14 cellular contexts compared by ENCODE assay signal in the genomic region with DNA sequence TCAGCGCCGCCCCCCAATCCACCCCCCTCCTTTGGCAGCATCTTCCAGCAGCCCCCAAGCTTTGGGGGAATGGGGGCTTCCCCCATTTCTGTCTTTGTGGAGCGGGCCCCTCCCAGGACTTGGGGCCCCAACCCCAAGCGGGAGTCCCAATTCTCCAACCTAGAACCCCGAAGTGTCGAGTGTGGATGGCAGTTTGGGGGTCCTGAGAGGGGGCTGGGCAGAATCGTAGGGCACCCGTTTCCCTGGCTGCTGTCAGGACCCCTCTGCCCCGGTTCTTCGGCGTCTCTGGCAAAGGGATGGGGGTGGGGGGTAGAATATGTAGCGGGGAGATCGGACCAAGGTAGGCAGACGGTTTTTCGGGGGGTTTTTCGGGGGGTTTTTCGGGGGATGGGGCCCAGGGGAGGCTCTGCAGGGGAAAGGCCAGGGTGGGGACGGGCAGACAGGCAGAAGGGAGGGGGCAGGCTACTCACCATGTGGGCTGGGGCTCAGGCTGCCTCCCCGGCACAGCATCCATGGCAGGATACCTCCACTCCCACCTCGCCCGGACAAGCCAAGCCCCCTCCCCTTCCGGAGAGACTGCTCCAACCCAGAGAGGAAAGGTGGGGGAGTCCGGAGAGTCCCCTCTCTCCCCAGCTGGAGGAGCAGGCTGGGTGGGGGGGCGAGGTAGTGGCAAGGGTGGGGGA. TPM values are rescaled to one million over a fixed set of nuclear protein-coding genes. Genes with fewer than 3 reads are reported as not detected.
DNase-seq lines count a peak whose midpoint lies in the region; ATAC-seq and TF ChIP-seq lines count a peak whose summit lies in the region.
"Had no signal": no experiment of that assay in that cellular context is flagged by ENCODE, and none has a peak within 500 bp of the region (broad histone marks: within the 10 kb centered on the region; RNA-seq: fewer than 3 reads in every experiment).

No MANE protein-coding gene starts in this region.

- POLR2A ChIA-PET in activated naive CD8-positive, alpha-beta T cell treated with anti-CD3 and anti-CD28 coated beads, Interleukin-2, amount 10 ng/mL, durations not matched to agents 7 days and 5 days (lab: Charles Lee), result interaction anchor here (0.7 kb wide), 1 partner anchor 136 kb away, joined by 3 read pairs; no protein-coding TSS in a partner anchor

- H4K91ac ChIP-seq in mesenchymal stem cell (ENCODE audit: low read length), result no peak overlapping the region

- no peak overlapping the region for H2AK5ac ChIP-seq in mesenchymal stem cell (ENCODE audit: low read length, severe bottlenecking)

- 3 to 7% (median 4%) methylated on average over 16 to 24 of the region's 24 CpGs for WGBS in stomach, 5 donors
- 7% methylated on average over 14 of the region's 24 CpGs for WGBS in mesenchymal stem cell

- H3K4me1 ChIP-seq in stomach (peaks cover 23 to 30% (median 26%) of the 10 kb centered on the region in 4 donors), mesenchymal stem cell (ENCODE audit: control insufficient read depth, insufficient read depth, low read depth, low read length) (peaks cover 15% of the 10 kb centered on the region)

- H3K4me3 ChIP-seq in iPS-18c (ENCODE audit: insufficient read depth, low read depth, low read length) (peak overlapping the region; percentile 48), stomach (peak overlapping the region in 2 of 4 donors; percentile 22 to 42), mesenchymal stem cell (ENCODE audit: insufficient read depth in 1 of 2, low read depth in 1 of 2, low read length in 2 of 2) (no peak overlapping the region)
- H3K4me3 ChIP-seq: thyroid gland had no signal

- no peaks in the 10 kb centered on the region for H3K36me3 Mint-ChIP-seq in activated naive CD8-positive, alpha-beta T cell treated with anti-CD3 and anti-CD28 coated beads, Interleukin-2, amount 10 ng/mL, durations not matched to agents 7 days and 5 days
- no peaks in the 10 kb centered on the region for H3K36me3 Mint-ChIP-seq in activated naive CD8-positive, alpha-beta T cell treated with anti-CD3 and anti-CD28 coated beads, Interleukin-2, amount 50 U/mL, for 24 hours (ENCODE audit: low read depth)
- H3K36me3 Mint-ChIP-seq in activated naive CD4-positive, alpha-beta T cell treated with anti-CD3 and anti-CD28 coated beads for 36 hours (ENCODE audit: low read depth), result no peaks in the 10 kb centered on the region

- no peak for TF ChIP-seq EP300 in stomach (IDR thresholded peaks at IDR 0.05)

- no peak for ATAC-seq in activated naive CD8-positive, alpha-beta T cell treated with anti-CD3 and anti-CD28 coated beads, Interleukin-2, amount 10 ng/mL, durations not matched to agents 7 days and 5 days (ENCODE audit: low read depth)
- no peak for ATAC-seq in activated naive CD8-positive, alpha-beta T cell treated with anti-CD3 and anti-CD28 coated beads, Interleukin-2, amount 50 U/mL, for 24 hours
- peak; percentile 58 for ATAC-seq in SK-N-SH treated with all-trans-retinoic acid at 6 μM for 48 hours

- no peak overlapping the region for H2BK5ac ChIP-seq in mesenchymal stem cell (ENCODE audit: low read depth, low read length, poor library complexity, severe bottlenecking)

- no peak for TF ChIP-seq POLR2A in stomach (IDR thresholded peaks at IDR 0.05)

- peaks cover 20% of the 10 kb centered on the region for H3K4me1 Mint-ChIP-seq in activated naive CD8-positive, alpha-beta T cell treated with anti-CD3 and anti-CD28 coated beads, Interleukin-2, amount 10 ng/mL, durations not matched to agents 7 days and 5 days
- peaks cover 10% of the 10 kb centered on the region for H3K4me1 Mint-ChIP-seq in activated naive CD8-positive, alpha-beta T cell treated with anti-CD3 and anti-CD28 coated beads, Interleukin-2, amount 50 U/mL, for 24 hours
- peaks cover 19% of the 10 kb centered on the region for H3K4me1 Mint-ChIP-seq in activated naive CD4-positive, alpha-beta T cell treated with anti-CD3 and anti-CD28 coated beads for 36 hours (ENCODE audit: low read depth)

- H3K27me3 ChIP-seq in stomach, result peaks cover 29 to 96% (median 39%) of the 10 kb centered on the region in 3 donors
- H3K27me3 ChIP-seq in mesenchymal stem cell (ENCODE audit: control insufficient read depth in 1 of 2, insufficient read depth in 1 of 2, low read length in 2 of 2), result peaks cover 72 to 81% of the 10 kb centered on the region in 2 experiments

- H3K4ac ChIP-seq in mesenchymal stem cell (ENCODE audit: low read depth in 1 of 2, low read length in 2 of 2), result no peak overlapping the region

- TF ChIP-seq CTCF in stomach (IDR thresholded peaks at IDR 0.05), result no peak

- H3K18ac ChIP-seq in mesenchymal stem cell (ENCODE audit: low read depth in 1 of 2, low read length in 2 of 2), result no peak overlapping the region

- no peak overlapping the region for H3K9ac ChIP-seq in mesenchymal stem cell (ENCODE audit: low read length)

- H2AFZ ChIP-seq in mesenchymal stem cell (ENCODE audit: low read depth, low read length), result no peak overlapping the region

- H4K8ac ChIP-seq in mesenchymal stem cell (ENCODE audit: low read length), result no peak overlapping the region

- H3K23ac ChIP-seq in mesenchymal stem cell (ENCODE audit: low read length in 2 of 2), result no peak overlapping the region

- no peak overlapping the region for H3K27ac Mint-ChIP-seq in activated naive CD8-positive, alpha-beta T cell treated with anti-CD3 and anti-CD28 coated beads, Interleukin-2, amount 10 ng/mL, durations not matched to agents 7 days and 5 days
- no peak overlapping the region for H3K27ac Mint-ChIP-seq in activated naive CD8-positive, alpha-beta T cell treated with anti-CD3 and anti-CD28 coated beads, Interleukin-2, amount 50 U/mL, for 24 hours
- H3K27ac Mint-ChIP-seq in activated naive CD4-positive, alpha-beta T cell treated with anti-CD3 and anti-CD28 coated beads for 36 hours, result no peak overlapping the region

- H3K79me1 ChIP-seq in mesenchymal stem cell (replicated peaks; ENCODE audit: low read length, poor library complexity, severe bottlenecking), result no peaks in the 10 kb centered on the region

- H3K9me3 ChIP-seq in iPS-18c (ENCODE audit: control insufficient read depth, insufficient read depth, low read length) (no peaks in the 10 kb centered on the region), stomach (no peaks in the 10 kb centered on the region), mesenchymal stem cell (ENCODE audit: control insufficient read depth, low read length) (no peaks in the 10 kb centered on the region)
- H3K9me3 ChIP-seq: thyroid gland had no signal

- H3K4me3 Mint-ChIP-seq in activated naive CD8-positive, alpha-beta T cell treated with anti-CD3 and anti-CD28 coated beads, Interleukin-2, amount 10 ng/mL, durations not matched to agents 7 days and 5 days, result no peak overlapping the region
- no peak overlapping the region for H3K4me3 Mint-ChIP-seq in activated naive CD8-positive, alpha-beta T cell treated with anti-CD3 and anti-CD28 coated beads, Interleukin-2, amount 50 U/mL, for 24 hours
- no peak overlapping the region for H3K4me3 Mint-ChIP-seq in activated naive CD4-positive, alpha-beta T cell treated with anti-CD3 and anti-CD28 coated beads for 36 hours

- no peak overlapping the region for H2BK15ac ChIP-seq in mesenchymal stem cell (ENCODE audit: low read depth, poor library complexity, severe bottlenecking)

- H3K4me2 ChIP-seq in mesenchymal stem cell (ENCODE audit: low read length, poor library complexity, severe bottlenecking), result no peak overlapping the region

- H3K27ac ChIP-seq in stomach, result no peak overlapping the region
- H3K27ac ChIP-seq in mesenchymal stem cell (ENCODE audit: low read length, poor library complexity, severe bottlenecking), result no peak overlapping the region
- H3K27ac ChIP-seq: thyroid gland had no signal

- H3K14ac ChIP-seq in mesenchymal stem cell (ENCODE audit: low read length in 2 of 2), result no peak overlapping the region

- DNase-seq in activated naive CD8-positive, alpha-beta T cell treated with anti-CD3 and anti-CD28 coated beads, Interleukin-2, amount 10 ng/mL, durations not matched to agents 7 days and 5 days, result peak; percentile 23
- no peak for DNase-seq in activated naive CD8-positive, alpha-beta T cell treated with anti-CD3 and anti-CD28 coated beads, Interleukin-2, amount 50 U/mL, for 24 hours
- DNase-seq in stomach (peak; percentile 11), mesenchymal stem cell (no peak), NCI-H345 treated with DMSO at 0.1 percent for 48 hours (lab: John Stamatoyannopoulos, UW; ENCODE audit: unreplicated experiment) (no peak)
- DNase-seq in activated naive CD4-positive, alpha-beta T cell treated with anti-CD3 and anti-CD28 coated beads for 36 hours, result no peak
- DNase-seq: activated CD4-positive, alpha-beta T cell treated with anti-CD3 and anti-CD28 coated beads for 1 hour; left ventricle myocardium superior; MM.1S; NK-92 treated with Interleukin-12 subunit alpha and Interleukin-12 subunit beta, amount 100 ng/mL, for 24 hours had no signal

- CTCF ChIA-PET in activated naive CD4-positive, alpha-beta T cell treated with anti-CD3 and anti-CD28 coated beads for 36 hours (lab: Charles Lee), result interaction anchor here (0.7 kb wide), 1 partner anchor 22 kb away, joined by 3 read pairs; no protein-coding TSS in a partner anchor

- peaks cover 41% of the 10 kb centered on the region for H3K27me3 Mint-ChIP-seq in activated naive CD8-positive, alpha-beta T cell treated with anti-CD3 and anti-CD28 coated beads, Interleukin-2, amount 10 ng/mL, durations not matched to agents 7 days and 5 days
- H3K27me3 Mint-ChIP-seq in activated naive CD8-positive, alpha-beta T cell treated with anti-CD3 and anti-CD28 coated beads, Interleukin-2, amount 50 U/mL, for 24 hours, result peaks cover 43% of the 10 kb centered on the region
- peaks cover 37% of the 10 kb centered on the region for H3K27me3 Mint-ChIP-seq in activated naive CD4-positive, alpha-beta T cell treated with anti-CD3 and anti-CD28 coated beads for 36 hours (ENCODE audit: low read depth)

- no peaks in the 10 kb centered on the region for H3K9me3 Mint-ChIP-seq in activated naive CD8-positive, alpha-beta T cell treated with anti-CD3 and anti-CD28 coated beads, Interleukin-2, amount 10 ng/mL, durations not matched to agents 7 days and 5 days
- H3K9me3 Mint-ChIP-seq in activated naive CD8-positive, alpha-beta T cell treated with anti-CD3 and anti-CD28 coated beads, Interleukin-2, amount 50 U/mL, for 24 hours, result no peaks in the 10 kb centered on the region
- H3K9me3 Mint-ChIP-seq in activated naive CD4-positive, alpha-beta T cell treated with anti-CD3 and anti-CD28 coated beads for 36 hours, result no peaks in the 10 kb centered on the region

- no peak overlapping the region for H2BK12ac ChIP-seq in mesenchymal stem cell (ENCODE audit: low read length in 2 of 2)

- intact Hi-C loops in stomach (cut with DNase I; ENCODE audit: low total_unique reads), result no loop called here
- intact Hi-C loops in activated naive CD4-positive, alpha-beta T cell treated with anti-CD3 and anti-CD28 coated beads for 36 hours (cut with micrococcal nuclease), result no loop called here

- no peak overlapping the region for H2BK120ac ChIP-seq in mesenchymal stem cell (ENCODE audit: low read depth, low read length)

- H3K36me3 ChIP-seq in stomach, result no peaks in the 10 kb centered on the region
- peaks cover 0 to 2% of the 10 kb centered on the region in 2 experiments for H3K36me3 ChIP-seq in mesenchymal stem cell (ENCODE audit: control insufficient read depth in 1 of 2, insufficient read depth in 2 of 2, low read depth in 1 of 2, low read length in 2 of 2)
- H3K36me3 ChIP-seq: thyroid gland had no signal

RNA-seq across cellular contexts. Expression of a gene that starts 0.7 kb away (rescaled TPM):
- total RNA-seq in activated naive CD8-positive, alpha-beta T cell treated with anti-CD3 and anti-CD28 coated beads, Interleukin-2, amount 10 ng/mL, durations not matched to agents 7 days and 5 days, result not detected
- total RNA-seq in stomach, result 1 to 10 TPM in 1 of 5 donors, under 1 TPM in 2, not detected in 2; 0.43 to 1.1 (median 0.58) TPM
- polyA plus RNA-seq in stomach, result under 1 TPM; 0.15 to 0.50 (median 0.30) TPM
- 0.04 TPM for polyA plus RNA-seq in mesenchymal stem cell (2013, experiment 1 of 2)
- 0.03 TPM for polyA plus RNA-seq in mesenchymal stem cell (2013, experiment 2 of 2)
- under 1 TPM in 1 of 2 experiments, not detected in 1; 0.05 TPM for total RNA-seq in activated naive CD4-positive, alpha-beta T cell treated with anti-CD3 and anti-CD28 coated beads for 36 hours
- total RNA-seq: SK-MEL-5 had no signal

RNA-seq across cellular contexts. Expression of a gene that starts 10.3 kb away (rescaled TPM):
- 100 to 1,000 TPM; 335 to 389 TPM for total RNA-seq in activated naive CD8-positive, alpha-beta T cell treated with anti-CD3 and anti-CD28 coated beads, Interleukin-2, amount 10 ng/mL, durations not matched to agents 7 days and 5 days
- total RNA-seq in stomach, result 100 to 1,000 TPM in 4 of 5 donors, 10 to 100 TPM in 1; 39.1 to 531 (median 212) TPM
- polyA plus RNA-seq in stomach, result 100 to 1,000 TPM in 2 of 3 donors, 10 to 100 TPM in 1; 85.9 to 214 (median 113) TPM
- 33.4 TPM for polyA plus RNA-seq in mesenchymal stem cell (2013, experiment 1 of 2)
- 33.4 TPM for polyA plus RNA-seq in mesenchymal stem cell (2013, experiment 2 of 2)
- total RNA-seq in activated naive CD4-positive, alpha-beta T cell treated with anti-CD3 and anti-CD28 coated beads for 36 hours, result 100 to 1,000 TPM; 205 to 216 TPM

RNA-seq across cellular contexts. Expression of a gene that starts 21.8 kb away (rescaled TPM):
- 10 to 100 TPM; 14.2 to 19.2 TPM for total RNA-seq in activated naive CD8-positive, alpha-beta T cell treated with anti-CD3 and anti-CD28 coated beads, Interleukin-2, amount 10 ng/mL, durations not matched to agents 7 days and 5 days
- total RNA-seq in stomach, result 100 to 1,000 TPM in 1 of 5 donors, 10 to 100 TPM in 3, 1 to 10 TPM in 1; 8.5 to 170 (median 20.6) TPM
- polyA plus RNA-seq in stomach, result 10 to 100 TPM in 2 of 3 donors, 1 to 10 TPM in 1; 8.6 to 16.7 (median 15.9) TPM
- 7.2 TPM for polyA plus RNA-seq in mesenchymal stem cell (2013, experiment 1 of 2)
- 7.1 TPM for polyA plus RNA-seq in mesenchymal stem cell (2013, experiment 2 of 2)
- 1 to 10 TPM; 6.2 to 6.6 TPM for total RNA-seq in activated naive CD4-positive, alpha-beta T cell treated with anti-CD3 and anti-CD28 coated beads for 36 hours

RNA-seq across cellular contexts. Expression of a gene that starts 26.3 kb away (rescaled TPM):
- total RNA-seq in activated naive CD8-positive, alpha-beta T cell treated with anti-CD3 and anti-CD28 coated beads, Interleukin-2, amount 10 ng/mL, durations not matched to agents 7 days and 5 days, result 1 to 10 TPM in 1 of 2 experiments, under 1 TPM in 1; 0.75 to 1.4 TPM
- total RNA-seq in stomach, result 1 to 10 TPM in 1 of 5 donors, under 1 TPM in 4; under 0.01 to 2.9 (median 0.43) TPM
- polyA plus RNA-seq in stomach, result 1 to 10 TPM in 1 of 3 donors, under 1 TPM in 1, not detected in 1; 0.68 to 1.1 TPM
- 0.19 TPM for polyA plus RNA-seq in mesenchymal stem cell (2013, experiment 1 of 2)
- polyA plus RNA-seq in mesenchymal stem cell (2013, experiment 2 of 2), result 0.23 TPM
- total RNA-seq in activated naive CD4-positive, alpha-beta T cell treated with anti-CD3 and anti-CD28 coated beads for 36 hours, result under 1 TPM; 0.36 to 0.57 TPM
- total RNA-seq: SK-MEL-5 had no signal

RNA-seq across cellular contexts. Expression of a gene that starts 58.3 kb away (rescaled TPM):
- total RNA-seq in activated naive CD8-positive, alpha-beta T cell treated with anti-CD3 and anti-CD28 coated beads, Interleukin-2, amount 10 ng/mL, durations not matched to agents 7 days and 5 days, result under 1 TPM in 1 of 2 experiments, not detected in 1; 0.17 TPM
- total RNA-seq in stomach, result 10 to 100 TPM in 1 of 5 donors, 1 to 10 TPM in 1, not detected in 3; 4.6 to 19.6 TPM
- 1 to 10 TPM; 3.7 to 9.7 (median 6.7) TPM for polyA plus RNA-seq in stomach
- 0.08 TPM for polyA plus RNA-seq in mesenchymal stem cell (2013, experiment 1 of 2)
- polyA plus RNA-seq in mesenchymal stem cell (2013, experiment 2 of 2), result 0.07 TPM
- under 1 TPM; 0.17 to 0.26 TPM for total RNA-seq in activated naive CD4-positive, alpha-beta T cell treated with anti-CD3 and anti-CD28 coated beads for 36 hours
- total RNA-seq: left ventricle myocardium superior, thyroid gland had no signal

Comparison
In these comparisons a context has a peak if more than half of its experiments do, and no peak if none do; other contexts are left out.
1. DNase-seq: peak in activated naive CD8-positive, alpha-beta T cell treated with anti-CD3 and anti-CD28 coated beads, Interleukin-2, amount 10 ng/mL, durations not matched to agents 7 days and 5 days (single experiment) and stomach (single experiment); none in activated naive CD8-positive, alpha-beta T cell treated with anti-CD3 and anti-CD28 coated beads, Interleukin-2, amount 50 U/mL, for 24 hours (single experiment), mesenchymal stem cell (single experiment), NCI-H345 treated with DMSO at 0.1 percent for 48 hours (single experiment) and activated naive CD4-positive, alpha-beta T cell treated with anti-CD3 and anti-CD28 coated beads for 36 hours (single experiment).